In the genomic region with DNA sequence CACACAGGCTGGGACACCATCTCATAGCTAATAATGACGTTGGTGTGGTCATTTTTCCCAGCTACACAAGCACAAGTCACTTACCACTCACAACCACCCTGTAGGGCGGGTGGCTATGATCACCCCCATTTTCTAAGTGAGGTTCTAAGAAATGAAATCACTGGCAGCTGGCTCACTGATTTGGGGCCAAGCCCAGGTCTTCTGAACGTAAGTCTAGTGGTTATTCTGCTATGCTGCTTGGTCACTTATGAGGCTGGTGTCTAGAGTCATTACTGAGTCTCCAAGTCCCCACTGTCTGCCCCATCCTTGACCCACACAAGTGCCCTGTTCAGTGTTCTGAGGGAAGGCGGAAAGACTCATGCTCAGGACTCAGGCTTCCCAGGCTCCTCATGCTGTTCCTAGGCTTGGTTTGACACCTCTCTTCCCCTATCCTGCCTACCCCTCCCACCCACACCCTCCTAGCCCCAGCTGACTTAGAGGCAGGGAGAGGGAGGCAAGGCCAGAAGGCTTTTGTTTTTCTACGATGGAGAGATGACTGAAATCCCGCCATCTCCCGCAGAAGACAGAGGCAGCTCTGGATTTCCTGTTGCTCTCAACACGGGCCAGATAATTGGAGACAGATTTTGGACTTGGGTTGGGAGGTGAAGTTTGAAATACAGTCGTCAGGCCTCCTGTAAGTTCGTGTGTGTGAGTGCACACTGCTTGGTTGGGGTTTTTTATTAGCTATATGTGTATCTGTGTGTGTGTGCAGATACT, we compare ENCODE assay signal across 1 cellular context.
TF ChIP-seq lines count a peak whose summit lies in the region.

No MANE protein-coding gene starts in this region.

TF ChIP-seq in SK-N-SH, 30 proteins besides CTCF, POLR2A, EP300 and RAD21 (continued from another document):
- TF ChIP-seq ZBTB33 (IDR thresholded peaks at IDR 0.05; ENCODE audit: borderline replicate concordance, low read depth) (no peak), PBX3 (IDR thresholded peaks at IDR 0.05) (no peak)
- TF ChIP-seq, protein P1, sequence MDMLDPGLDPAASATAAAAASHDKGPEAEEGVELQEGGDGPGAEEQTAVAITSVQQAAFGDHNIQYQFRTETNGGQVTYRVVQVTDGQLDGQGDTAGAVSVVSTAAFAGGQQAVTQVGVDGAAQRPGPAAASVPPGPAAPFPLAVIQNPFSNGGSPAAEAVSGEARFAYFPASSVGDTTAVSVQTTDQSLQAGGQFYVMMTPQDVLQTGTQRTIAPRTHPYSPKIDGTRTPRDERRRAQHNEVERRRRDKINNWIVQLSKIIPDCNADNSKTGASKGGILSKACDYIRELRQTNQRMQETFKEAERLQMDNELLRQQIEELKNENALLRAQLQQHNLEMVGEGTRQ (IDR thresholded peaks at IDR 0.05; ENCODE audit: borderline replicate concordance, low read depth, low read length) = no peak
